ENCODE assay signal across 9 cellular contexts in the genomic region with DNA sequence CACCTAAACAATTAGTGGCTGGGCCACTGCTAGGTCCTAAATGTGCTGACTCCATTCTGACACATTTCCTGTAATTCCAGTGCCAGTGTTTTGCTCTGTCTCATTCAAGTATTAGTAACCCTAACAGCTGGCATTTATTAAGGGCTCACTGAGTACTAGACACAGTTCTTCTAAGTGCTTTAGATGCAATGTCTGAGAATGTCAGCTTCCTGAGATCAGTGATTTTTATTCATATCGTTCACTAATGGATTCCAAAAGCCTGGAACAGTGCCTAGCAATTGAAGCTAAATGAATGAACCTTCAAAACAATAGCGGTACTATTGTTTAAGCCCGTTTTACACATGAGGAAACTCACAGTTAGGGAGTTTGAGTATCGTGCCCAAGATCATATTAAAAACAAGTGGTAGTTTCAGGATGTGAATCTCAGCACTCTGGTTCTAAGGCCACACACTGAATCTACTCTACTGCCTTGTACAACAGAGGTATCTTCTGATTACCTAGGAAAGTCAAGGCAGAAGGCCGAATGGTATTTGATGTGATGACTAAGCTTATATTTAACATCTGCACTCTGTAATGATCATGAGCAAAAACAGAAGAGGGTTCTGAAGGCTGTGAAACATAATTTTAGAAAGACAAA.
DNase-seq lines count a peak whose midpoint lies in the region; ATAC-seq and TF ChIP-seq lines count a peak whose summit lies in the region.
"Had no signal": no experiment of that assay in that cellular context is flagged by ENCODE, and none has a peak within 500 bp of the region (broad histone marks: within the 10 kb centered on the region; RNA-seq: fewer than 3 reads in every experiment).

No MANE protein-coding gene starts in this region.

- TF ChIP-seq CTCF in AG09309 (IDR thresholded peaks at IDR 0.05; ENCODE audit: control insufficient read depth, insufficient read depth, low read depth, low read length, missing control alignments) (no peak), coronary artery (IDR thresholded peaks at IDR 0.05) (no peak)

- H3K4me1 ChIP-seq in mesodermal cell (ENCODE audit: control insufficient read depth, insufficient read depth, low read length, poor library complexity, severe bottlenecking): peaks cover 8% of the 10 kb centered on the region

- no peaks in the 10 kb centered on the region for H3K9me3 ChIP-seq in mesodermal cell (ENCODE audit: control insufficient read depth, low read length)

- H3K27ac ChIP-seq in coronary artery (peak overlapping the region; percentile 22 to 58), mesodermal cell (ENCODE audit: low read depth, low read length, severe bottlenecking) (peak overlapping the region; percentile 31)

- ATAC-seq in GM21737 (IDR thresholded peaks at IDR 0.05; ENCODE audit: unreplicated experiment): no peak
- no peak for ATAC-seq in HG02610 (IDR thresholded peaks at IDR 0.05; ENCODE audit: unreplicated experiment)

- DNase-seq in AG09309 (ENCODE audit: low read depth): peak; percentile 82
- DNase-seq in NCI-H1694 (lab: John Stamatoyannopoulos, UW): peak; percentile 62
- DNase-seq in coronary artery (ENCODE audit: low spot score): no peak
- DNase-seq in stimulated activated CD4-positive, alpha-beta T cell treated with anti-CD3 and anti-CD28 coated beads, Interleukin-2, amount 100 ng/mL, for 48 hours: no peak
- DNase-seq in activated CD4-positive, CD25-positive, alpha-beta regulatory T cell (lab: John Stamatoyannopoulos, UW): no peak
- DNase-seq: stimulated activated CD4-positive, alpha-beta T cell treated with anti-CD3 and anti-CD28 coated beads, Interleukin-4, amount 100 ng/mL, for 4 hours had no signal

- WGBS in mesodermal cell (ENCODE audit: insufficient coverage in 2 of 2), 2 experiments: 90 to 91% methylated on average over 3 to 4 of the region's 5 CpGs

- H3K4me3 ChIP-seq in AG09309 (ENCODE audit: control insufficient read depth, low read depth, low read length): no peak overlapping the region
- H3K4me3 ChIP-seq in coronary artery: peak overlapping the region; percentile 7
- H3K4me3 ChIP-seq in mesodermal cell (ENCODE audit: extremely low read depth, insufficient read depth, low read length, poor library complexity, severe bottlenecking): no peak overlapping the region

- H3K36me3 ChIP-seq in mesodermal cell (ENCODE audit: control insufficient read depth, insufficient read depth, low read length): no peaks in the 10 kb centered on the region

Comparison
In these comparisons a context has a peak if more than half of its experiments do, and no peak if none do; other contexts are left out.
1. DNase-seq: peak in AG09309 (single experiment) and NCI-H1694 (single experiment); none in coronary artery (single experiment), stimulated activated CD4-positive, alpha-beta T cell treated with anti-CD3 and anti-CD28 coated beads, Interleukin-2, amount 100 ng/mL, for 48 hours (0 of 2) and activated CD4-positive, CD25-positive, alpha-beta regulatory T cell (0 of 4).